ENCODE assay signal across 1 cellular context in genomic region chr16:69720822-69721430, GRCh38.
TF ChIP-seq lines count a peak whose summit lies in the region.

No MANE protein-coding gene starts in this region.

TF ChIP-seq in HepG2, 621 proteins besides CTCF, POLR2A, EP300 and RAD21 (continued from another document):
- 0 out of 2 replicates have a peak, but pooled peaks have one; percentile 10 for TF ChIP-seq ZNF33B (CRISPR knock-in tag; IDR thresholded peaks at IDR 0.05)
